ENCODE assay signal across 22 cellular contexts in the genomic region with DNA sequence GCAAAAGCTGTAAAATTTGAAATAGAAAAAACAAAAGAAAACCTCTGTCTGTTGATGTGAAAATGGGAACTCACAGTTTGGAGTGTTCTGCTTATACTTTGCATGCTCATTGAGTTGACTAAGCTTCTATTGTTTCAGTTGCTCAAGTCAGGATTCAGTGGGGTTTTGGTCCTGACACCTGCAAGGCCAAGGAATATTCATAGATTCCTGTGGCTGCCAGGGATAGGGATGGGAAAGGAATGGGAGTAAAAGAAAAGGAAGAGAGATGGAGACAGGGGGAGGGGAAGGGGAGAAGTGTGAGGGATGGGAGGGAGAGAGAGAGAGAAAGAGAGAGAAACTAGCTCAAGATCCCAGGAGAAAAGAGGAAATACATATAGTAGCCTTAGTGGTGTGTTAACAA.
"Had no signal": no experiment of that assay in that cellular context is flagged by ENCODE, and none has a peak within 500 bp of the region (broad histone marks: within the 10 kb centered on the region; RNA-seq: fewer than 3 reads in every experiment).

No MANE protein-coding gene starts in this region.

- H3K36me3 ChIP-seq: adrenal gland, breast epithelium, gastroesophageal sphincter, heart left ventricle, right atrium auricular region, thoracic aorta, upper lobe of right lung, WERI-Rb-1 had no signal

- H3K4me3 Mint-ChIP-seq: activated T-helper 1 cell treated with anti-CD3 and anti-CD28 coated beads, Interleukin-12 subunit alpha, Interleukin-12 subunit beta, Interleukin-2, Interleukin-4 antibody, amounts not matched to agents 30 ng/mL and 10 ng/mL and 1 ng/mL, durations not matched to agents 14 hours and 24 hours and 36 hours; nephron progenitor cell; stimulated activated effector memory CD8-positive, alpha-beta T cell treated with anti-CD3 and anti-CD28 coated beads, Interleukin-12 subunit alpha, Interleukin-12 subunit beta, amount 100 ng/mL, for 72 hours; T-helper 17 cell had no signal

- H3K4me2 ChIP-seq: smooth muscle cell had no signal

- H3K27me3 ChIP-seq: adrenal gland, breast epithelium, gastroesophageal sphincter, heart left ventricle, right atrium auricular region, upper lobe of right lung had no signal

- ATAC-seq: activated naive CD4-positive, alpha-beta T cell treated with anti-CD3 and anti-CD28 coated beads, Interleukin-2, amount 50 U/mL, for 72 hours; gastroesophageal sphincter; heart left ventricle; stimulated activated effector memory CD8-positive, alpha-beta T cell treated with anti-CD3 and anti-CD28 coated beads, Interleukin-12 subunit alpha, Interleukin-12 subunit beta, amount 100 ng/mL, for 72 hours; T-helper 17 cell; upper lobe of right lung had no signal

- H3K36me3 Mint-ChIP-seq: activated naive CD4-positive, alpha-beta T cell treated with anti-CD3 and anti-CD28 coated beads, Interleukin-2, amount 50 U/mL, for 72 hours; stimulated activated effector memory CD8-positive, alpha-beta T cell treated with anti-CD3 and anti-CD28 coated beads, Interleukin-12 subunit alpha, Interleukin-12 subunit beta, amount 100 ng/mL, for 72 hours had no signal

- H3K27ac Mint-ChIP-seq: activated naive CD4-positive, alpha-beta T cell treated with anti-CD3 and anti-CD28 coated beads, Interleukin-2, amount 50 U/mL, for 72 hours; activated T-helper 1 cell treated with anti-CD3 and anti-CD28 coated beads, Interleukin-12 subunit alpha, Interleukin-12 subunit beta, Interleukin-2, Interleukin-4 antibody, amounts not matched to agents 30 ng/mL and 10 ng/mL and 1 ng/mL, durations not matched to agents 14 hours and 24 hours and 36 hours; nephron progenitor cell; stimulated activated effector memory CD8-positive, alpha-beta T cell treated with anti-CD3 and anti-CD28 coated beads, Interleukin-12 subunit alpha, Interleukin-12 subunit beta, amount 100 ng/mL, for 72 hours; T-helper 17 cell had no signal

- DNase-seq: activated CD4-positive, alpha-beta T cell treated with anti-CD3 and anti-CD28 coated beads, Interleukin-2, amount 50 U/mL, for 48 hours; activated gamma-delta T cell treated with Interleukin-2 at 50 U/mL for 16 hours; activated T-cell treated with anti-CD3 and anti-CD28 coated beads for 4 hours; adrenal gland; heart left ventricle; midbrain; nephron progenitor cell; nucleus accumbens; stimulated activated CD4-positive, alpha-beta T cell treated with anti-CD3 and anti-CD28 coated beads, Interleukin-4, amount 100 ng/mL, for 24 hours; T-helper 17 cell; upper lobe of right lung; WERI-Rb-1 had no signal

- H3K9me3 Mint-ChIP-seq: activated naive CD4-positive, alpha-beta T cell treated with anti-CD3 and anti-CD28 coated beads, Interleukin-2, amount 50 U/mL, for 72 hours; activated T-helper 1 cell treated with anti-CD3 and anti-CD28 coated beads, Interleukin-12 subunit alpha, Interleukin-12 subunit beta, Interleukin-2, Interleukin-4 antibody, amounts not matched to agents 30 ng/mL and 10 ng/mL and 1 ng/mL, durations not matched to agents 14 hours and 24 hours and 36 hours; nephron progenitor cell; stimulated activated effector memory CD8-positive, alpha-beta T cell treated with anti-CD3 and anti-CD28 coated beads, Interleukin-12 subunit alpha, Interleukin-12 subunit beta, amount 100 ng/mL, for 72 hours had no signal

- H3K4me3 ChIP-seq: adrenal gland, breast epithelium, coronary artery, gastroesophageal sphincter, heart left ventricle, lung, right atrium auricular region, smooth muscle cell, thoracic aorta, upper lobe of right lung had no signal

- H3K4me1 ChIP-seq: adrenal gland, breast epithelium, gastroesophageal sphincter, right atrium auricular region, upper lobe of right lung had no signal

- H3K27ac ChIP-seq: adrenal gland, breast epithelium, coronary artery, gastroesophageal sphincter, heart left ventricle, right atrium auricular region, thoracic aorta, upper lobe of right lung, WERI-Rb-1 had no signal

- H3K4me1 Mint-ChIP-seq: nephron progenitor cell; stimulated activated effector memory CD8-positive, alpha-beta T cell treated with anti-CD3 and anti-CD28 coated beads, Interleukin-12 subunit alpha, Interleukin-12 subunit beta, amount 100 ng/mL, for 72 hours; T-helper 17 cell had no signal

- H3K27me3 Mint-ChIP-seq: T-helper 17 cell had no signal

- H3K9me3 ChIP-seq: adrenal gland, breast epithelium, gastroesophageal sphincter, heart left ventricle, right atrium auricular region, thoracic aorta, upper lobe of right lung had no signal
